15 cellular contexts compared by ENCODE assay signal in genomic region chr15:39880718-39881387, GRCh38. TPM values are rescaled to one million over a fixed set of nuclear protein-coding genes. Genes with fewer than 3 reads are reported as not detected.
DNase-seq lines count a peak whose midpoint lies in the region; TF ChIP-seq lines count a peak whose summit lies in the region.
"Had no signal": no experiment of that assay in that cellular context is flagged by ENCODE, and none has a peak within 500 bp of the region (broad histone marks: within the 10 kb centered on the region; RNA-seq: fewer than 3 reads in every experiment).

No MANE protein-coding gene starts in this region.

- H4K5ac ChIP-seq in H9 (ENCODE audit: insufficient read length, low read depth, low read length), result no peak overlapping the region

- no peak overlapping the region for H3K27ac ChIP-seq in H9 (ENCODE audit: insufficient read length, low read depth, low read length)
- no peak overlapping the region for H3K27ac ChIP-seq in trophoblast cell (ENCODE audit: low read depth, low read length)

- no peak overlapping the region for H3K4me3 ChIP-seq in BE2C (ENCODE audit: low read depth, low read length)
- H3K4me3 ChIP-seq in fibroblast of mammary gland (ENCODE audit: control insufficient read depth, low read depth, low read length), result no peak overlapping the region
- H3K4me3 ChIP-seq in trophoblast cell (ENCODE audit: low read depth, low read length), result no peak overlapping the region

- intact Hi-C loops in head of caudate nucleus (cut with DNase I), result no loop called here

- H3K9me3 ChIP-seq in BE2C (no peaks in the 10 kb centered on the region; the same call in 1 of the 2 replicates), H9 (ENCODE audit: control insufficient read depth, low read depth, low read length) (no peaks in the 10 kb centered on the region), trophoblast cell (ENCODE audit: insufficient read depth, low read depth, low read length) (no peaks in the 10 kb centered on the region)

- H3K4me2 ChIP-seq in H9 (ENCODE audit: insufficient read depth, insufficient read length, low read length) (no peak overlapping the region), trophoblast cell (ENCODE audit: low read length) (no peak overlapping the region)

- no peaks in the 10 kb centered on the region for H3K23me2 ChIP-seq in H9 (ENCODE audit: insufficient read length, low read depth, low read length, poor library complexity, severe bottlenecking)

- H2BK15ac ChIP-seq in H9 (ENCODE audit: low read depth, low read length), result no peak overlapping the region

- H3K4me1 Mint-ChIP-seq in H9, result peaks cover 41 to 44% of the 10 kb centered on the region in 2 experiments
- H3K4me1 Mint-ChIP-seq: B cell; CD4-positive, alpha-beta memory T cell had no signal

- H2AFZ ChIP-seq in H9 (ENCODE audit: low read length), result no peak overlapping the region
- H2AFZ ChIP-seq in trophoblast cell (ENCODE audit: insufficient read depth, low read length, poor library complexity), result no peak overlapping the region

- no peak overlapping the region for H4K8ac ChIP-seq in H9 (replicated peaks; ENCODE audit: insufficient read length, low read depth, low read length)
- no peak overlapping the region for H4K8ac ChIP-seq in trophoblast cell (ENCODE audit: low read depth, low read length)

- H2BK5ac ChIP-seq in H9 (ENCODE audit: insufficient read length, low read length), result no peak overlapping the region
- H2BK5ac ChIP-seq in trophoblast cell (ENCODE audit: low read depth, low read length, poor library complexity), result no peak overlapping the region

- no peaks in the 10 kb centered on the region for H3K27me3 Mint-ChIP-seq in H9 (ENCODE audit: low read depth)

- no peak overlapping the region for H3T11ph ChIP-seq in H9 (ENCODE audit: low read length)

- no peaks in the 10 kb centered on the region for H4K20me1 ChIP-seq in H9 (ENCODE audit: control insufficient read depth, insufficient read depth, insufficient read length)

- H3K14ac ChIP-seq in H9 (ENCODE audit: insufficient read depth, low read length) (no peak overlapping the region), trophoblast cell (ENCODE audit: low read length) (no peak overlapping the region)

- H3K36me3 ChIP-seq in BE2C (no peaks in the 10 kb centered on the region), trophoblast cell (ENCODE audit: control insufficient read depth in 1 of 2, insufficient read depth in 2 of 2, low read length in 2 of 2) (no peaks in the 10 kb centered on the region)

- no peak overlapping the region for H4K12ac ChIP-seq in trophoblast cell (ENCODE audit: low read depth, low read length)

- WGBS in H9 (ENCODE audit: extremely low coverage, insufficient read length, low lambda C conversion rate), result no CpG with 5 or more reads among the region's 3 CpGs
- no CpG with 5 or more reads among the region's 3 CpGs for WGBS in trophoblast cell (ENCODE audit: extremely low coverage, insufficient coverage, insufficient read length)

- H3K27ac Mint-ChIP-seq in H9, result no peak overlapping the region
- H3K27ac Mint-ChIP-seq: B cell; CD4-positive, alpha-beta memory T cell had no signal

- DNase-seq in BE2C, result peak; percentile 69
- DNase-seq in H9, result no peak
- peak; percentile 13 for DNase-seq in NCI-H2171 (lab: John Stamatoyannopoulos, UW)
- peak; percentile 28 for DNase-seq in fibroblast of mammary gland (ENCODE audit: low read depth)
- DNase-seq in head of caudate nucleus, result no peak
- DNase-seq in amygdala (lab: John Stamatoyannopoulos, UW), result no peak
- DNase-seq in trophoblast cell, result no peak
- DNase-seq: CD4-positive, alpha-beta memory T cell; KBM-7; NCI-H146; NCI-H526 treated with DMSO at 0.1 percent for 48 hours; OCI-M1; SHP77 treated with DMSO at 0.1 percent for 48 hours; T-helper 2 cell had no signal

- H4K91ac ChIP-seq in H9 (ENCODE audit: insufficient read length, low read depth, low read length), result peak overlapping the region; percentile 48
- H4K91ac ChIP-seq in trophoblast cell (ENCODE audit: low read depth, low read length), result no peak overlapping the region

- H2BK12ac ChIP-seq in H9 (ENCODE audit: insufficient read length, low read depth, low read length) (peak overlapping the region; percentile 53), trophoblast cell (ENCODE audit: low read length) (no peak overlapping the region)

- H2BK120ac ChIP-seq in H9 (ENCODE audit: low read depth, low read length, poor library complexity, severe bottlenecking), result no peak overlapping the region
- H2BK120ac ChIP-seq in trophoblast cell (ENCODE audit: insufficient read depth, low read length, poor library complexity), result no peak overlapping the region

- peaks cover 13% of the 10 kb centered on the region for H3K4me1 ChIP-seq in BE2C
- H3K4me1 ChIP-seq in H9 (ENCODE audit: insufficient read depth, low read length), result peaks cover 21% of the 10 kb centered on the region
- no peaks in the 10 kb centered on the region for H3K4me1 ChIP-seq in trophoblast cell (ENCODE audit: control insufficient read depth in 1 of 2, insufficient read depth in 2 of 2, low read length in 2 of 2)

- H3K9me3 Mint-ChIP-seq in H9, result no peaks in the 10 kb centered on the region
- H3K9me3 Mint-ChIP-seq: CD4-positive, alpha-beta memory T cell had no signal

- H3K56ac ChIP-seq in H9 (ENCODE audit: insufficient read length, low read depth, low read length), result no peak overlapping the region

- no peak for TF ChIP-seq CTCF in BE2C (IDR thresholded peaks at IDR 0.05; ENCODE audit: low read depth, low read length)
- no peak for TF ChIP-seq CTCF in H9 (conservative IDR thresholded peaks at IDR 0.05)
- TF ChIP-seq CTCF in fibroblast of mammary gland (conservative IDR thresholded peaks at IDR 0.05; ENCODE audit: control insufficient read depth, insufficient read depth, low read depth, low read length), result no peak

- H3K4ac ChIP-seq in H9 (ENCODE audit: low read depth, low read length) (no peak overlapping the region), trophoblast cell (ENCODE audit: low read depth, low read length) (no peak overlapping the region)

- peaks cover 12 to 29% (median 15%) of the 10 kb centered on the region in 3 experiments for H3K36me3 Mint-ChIP-seq in H9 (ENCODE audit: insufficient read depth in 1 of 3, low read depth in 3 of 3)
- H3K36me3 Mint-ChIP-seq: CD4-positive, alpha-beta memory T cell had no signal

- H2AK5ac ChIP-seq in H9 (ENCODE audit: insufficient read length, low read length) (no peak overlapping the region), trophoblast cell (ENCODE audit: low read length) (no peak overlapping the region)

- H2BK20ac ChIP-seq in H9 (ENCODE audit: low read depth, low read length, poor library complexity, severe bottlenecking), result no peak overlapping the region

- peaks cover 13% of the 10 kb centered on the region for H3K79me1 ChIP-seq in H9 (ENCODE audit: insufficient read depth, low read depth, low read length, poor library complexity, severe bottlenecking)
- H3K79me1 ChIP-seq in trophoblast cell (ENCODE audit: low read length), result no peaks in the 10 kb centered on the region

- no peak overlapping the region for H3K4me3 Mint-ChIP-seq in H9
- H3K4me3 Mint-ChIP-seq: B cell; CD4-positive, alpha-beta memory T cell had no signal

- H3K79me2 ChIP-seq in H9 (ENCODE audit: insufficient read depth, low read length), result peaks cover 50% of the 10 kb centered on the region; the same call in 1 of the 2 replicates
- H3K79me2 ChIP-seq in trophoblast cell (ENCODE audit: control insufficient read depth, insufficient read depth, low read length, poor library complexity), result no peaks in the 10 kb centered on the region

- no peak overlapping the region for H3K9ac ChIP-seq in H9 (ENCODE audit: extremely low read depth, insufficient read length, low read length)
- H3K9ac ChIP-seq in trophoblast cell (ENCODE audit: low read length), result no peak overlapping the region

- H3K27me3 ChIP-seq in BE2C, result no peaks in the 10 kb centered on the region
- no peaks in the 10 kb centered on the region for H3K27me3 ChIP-seq in H9 (ENCODE audit: insufficient read depth, low read length)
- peaks cover 3% of the 10 kb centered on the region for H3K27me3 ChIP-seq in trophoblast cell (ENCODE audit: insufficient read depth, low read length)

- no peak overlapping the region for H3K18ac ChIP-seq in H9 (ENCODE audit: insufficient read length, low read depth, low read length)
- H3K18ac ChIP-seq in trophoblast cell (ENCODE audit: low read length), result no peak overlapping the region

- H3K23ac ChIP-seq in H9 (ENCODE audit: insufficient read length, low read depth, low read length) (no peak overlapping the region), trophoblast cell (ENCODE audit: low read length) (no peak overlapping the region)

RNA-seq across cellular contexts. Expression of gene GPR176, which starts 39.2 kb away (rescaled TPM):
- 4.5 TPM for polyA plus RNA-seq in BE2C (2012; ENCODE audit: insufficient read depth, insufficient read length, low read depth)
- 132 TPM in 2 replicates for total RNA-seq in H9 (2021)
- polyA plus RNA-seq in trophoblast cell (2013), result 1.2 TPM in 2 replicates
- total RNA-seq: CD4-positive, alpha-beta memory T cell had no signal
- polyA plus RNA-seq: CD4-positive, alpha-beta memory T cell had no signal

RNA-seq across cellular contexts. Expression of gene EIF2AK4, which starts 53.1 kb away (rescaled TPM):
- 24.1 TPM for polyA plus RNA-seq in BE2C (2012; ENCODE audit: insufficient read depth, insufficient read length, low read depth)
- 92.5 and 94.7 TPM in 2 replicates for total RNA-seq in H9 (2021)
- polyA plus RNA-seq in trophoblast cell (2013), result 33.5 and 36.3 TPM in 2 replicates

Comparison
In these comparisons a context has a peak if more than half of its experiments do, and no peak if none do; other contexts are left out.
1. DNase-seq: peak in BE2C (single experiment), NCI-H2171 (single experiment) and fibroblast of mammary gland (single experiment); none in H9 (single experiment), head of caudate nucleus (0 of 42), amygdala (0 of 56) and trophoblast cell (0 of 2).